9 cellular contexts compared by ENCODE assay signal in the genomic region with DNA sequence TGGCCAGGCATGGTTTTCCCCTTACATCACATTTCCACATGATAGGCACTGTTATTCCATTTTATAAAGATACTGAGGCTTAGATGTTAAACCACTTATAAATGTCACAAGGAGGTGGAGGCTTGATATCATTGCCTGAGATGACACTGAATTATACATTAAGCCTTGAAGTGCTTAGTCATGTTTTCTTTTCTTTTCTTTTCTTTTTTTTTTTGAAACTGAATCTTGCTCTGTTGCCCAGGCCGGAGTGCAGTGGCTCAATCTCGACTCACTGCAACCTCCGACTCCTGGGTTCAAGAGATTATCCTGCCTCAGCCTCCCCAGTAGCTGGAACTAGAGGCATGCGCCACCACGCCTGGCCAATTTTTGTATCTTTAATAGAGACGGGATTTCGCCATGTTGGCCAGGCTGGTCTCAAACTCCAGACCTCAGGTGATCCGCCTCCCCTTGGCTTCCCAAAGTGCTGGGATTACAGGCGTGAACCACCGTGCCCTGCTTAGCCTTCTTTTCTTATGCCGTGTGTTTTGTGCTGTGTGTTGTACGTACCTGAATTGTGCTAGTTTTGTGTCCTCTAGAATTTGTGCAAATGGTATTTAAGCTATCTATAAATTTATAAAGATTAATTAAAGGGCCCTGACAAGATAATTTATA. TPM values are rescaled to one million over a fixed set of nuclear protein-coding genes. Genes with fewer than 3 reads are reported as not detected.
DNase-seq lines count a peak whose midpoint lies in the region; ATAC-seq lines count a peak whose summit lies in the region.
"Had no signal": no experiment of that assay in that cellular context is flagged by ENCODE, and none has a peak within 500 bp of the region (broad histone marks: within the 10 kb centered on the region; RNA-seq: fewer than 3 reads in every experiment).

No MANE protein-coding gene starts in this region.

- H3K9me3 Mint-ChIP-seq in activated CD4-positive, alpha-beta T cell treated with anti-CD3 and anti-CD28 coated beads, Interleukin-2, amount 10 ng/mL, durations not matched to agents 24 days and 14 days: no peaks in the 10 kb centered on the region
- H3K9me3 Mint-ChIP-seq in activated T-helper 2 cell treated with anti-CD3 and anti-CD28 coated beads, Interferon-gamma antibody, Interleukin-2, Interleukin-4, amounts not matched to agents 10 μg/mL and 5 μg/mL and 100 μg/mL, durations not matched to agents 14 hours and 24 hours and 36 hours: no peaks in the 10 kb centered on the region

- H3K27ac Mint-ChIP-seq in activated CD4-positive, alpha-beta T cell treated with anti-CD3 and anti-CD28 coated beads, Interleukin-2, amount 10 ng/mL, durations not matched to agents 24 days and 14 days: peak overlapping the region; percentile 100
- peak overlapping the region; percentile 100 for H3K27ac Mint-ChIP-seq in activated T-helper 2 cell treated with anti-CD3 and anti-CD28 coated beads, Interferon-gamma antibody, Interleukin-2, Interleukin-4, amounts not matched to agents 10 μg/mL and 5 μg/mL and 100 μg/mL, durations not matched to agents 14 hours and 24 hours and 36 hours

- peaks cover 3% of the 10 kb centered on the region for H3K27me3 Mint-ChIP-seq in activated CD4-positive, alpha-beta T cell treated with anti-CD3 and anti-CD28 coated beads, Interleukin-2, amount 10 ng/mL, durations not matched to agents 24 days and 14 days
- H3K27me3 Mint-ChIP-seq in activated T-helper 2 cell treated with anti-CD3 and anti-CD28 coated beads, Interferon-gamma antibody, Interleukin-2, Interleukin-4, amounts not matched to agents 10 μg/mL and 5 μg/mL and 100 μg/mL, durations not matched to agents 14 hours and 24 hours and 36 hours (ENCODE audit: low read depth): no peaks in the 10 kb centered on the region

- H3K27me3 ChIP-seq in stomach smooth muscle (ENCODE audit: control insufficient read depth in 1 of 2, insufficient read depth in 2 of 2, low read length in 2 of 2): no peaks in the 10 kb centered on the region

- H3K9me3 ChIP-seq in iPS-18c (ENCODE audit: control insufficient read depth, insufficient read depth, low read length) (no peaks in the 10 kb centered on the region), stomach smooth muscle (ENCODE audit: control insufficient read depth in 2 of 2, low read length in 2 of 2) (no peaks in the 10 kb centered on the region)

- H3K4me3 Mint-ChIP-seq in activated CD4-positive, alpha-beta T cell treated with anti-CD3 and anti-CD28 coated beads, Interleukin-2, amount 10 ng/mL, durations not matched to agents 24 days and 14 days: peak overlapping the region; percentile 100
- peak overlapping the region; percentile 98 for H3K4me3 Mint-ChIP-seq in activated T-helper 2 cell treated with anti-CD3 and anti-CD28 coated beads, Interferon-gamma antibody, Interleukin-2, Interleukin-4, amounts not matched to agents 10 μg/mL and 5 μg/mL and 100 μg/mL, durations not matched to agents 14 hours and 24 hours and 36 hours (ENCODE audit: low read depth)

- peak overlapping the region in 1 of 2 donors; percentile 90 for H3K9ac ChIP-seq in stomach smooth muscle (ENCODE audit: low read length in 2 of 2)

- peaks cover 0 to 6% of the 10 kb centered on the region in 2 donors for H3K36me3 ChIP-seq in stomach smooth muscle (ENCODE audit: control insufficient read depth in 2 of 2, insufficient read depth in 2 of 2, low read length in 2 of 2)

- no peak overlapping the region for H3K27ac ChIP-seq in stomach smooth muscle (ENCODE audit: low read length)

- H3K36me3 Mint-ChIP-seq in activated CD4-positive, alpha-beta T cell treated with anti-CD3 and anti-CD28 coated beads, Interleukin-2, amount 10 ng/mL, durations not matched to agents 24 days and 14 days (ENCODE audit: low read depth): peaks cover 37% of the 10 kb centered on the region
- peaks cover 36% of the 10 kb centered on the region for H3K36me3 Mint-ChIP-seq in activated T-helper 2 cell treated with anti-CD3 and anti-CD28 coated beads, Interferon-gamma antibody, Interleukin-2, Interleukin-4, amounts not matched to agents 10 μg/mL and 5 μg/mL and 100 μg/mL, durations not matched to agents 14 hours and 24 hours and 36 hours (ENCODE audit: low read depth)

- H3K4me1 ChIP-seq in stomach smooth muscle (ENCODE audit: control insufficient read depth, insufficient read depth, low read length): peaks cover 16% of the 10 kb centered on the region

- ATAC-seq in GM19395 (IDR thresholded peaks at IDR 0.05; ENCODE audit: unreplicated experiment): no peak

- DNase-seq in activated CD4-positive, alpha-beta T cell treated with anti-CD3 and anti-CD28 coated beads, Interleukin-2, amount 10 ng/mL, durations not matched to agents 24 days and 14 days: no peak
- DNase-seq in activated CD4-positive, alpha-beta T cell treated with anti-CD3 and anti-CD28 coated beads, Interleukin-2, amount 50 U/mL, for 4 hours: no peak
- DNase-seq in activated T-helper 2 cell treated with anti-CD3 and anti-CD28 coated beads, Interferon-gamma antibody, Interleukin-2, Interleukin-4, amounts not matched to agents 10 μg/mL and 5 μg/mL and 100 μg/mL, durations not matched to agents 14 hours and 24 hours and 36 hours (ENCODE audit: low spot score): no peak
- DNase-seq in ecto neural progenitor cell (ENCODE audit: low spot score): no peak
- no peak for DNase-seq in NCI-H2227 treated with DMSO at 0.1 percent for 48 hours (lab: John Stamatoyannopoulos, UW)
- DNase-seq: T1000 had no signal

- H3K4me3 ChIP-seq in iPS-18c (ENCODE audit: insufficient read depth, low read depth, low read length) (peak overlapping the region; percentile 61), stomach smooth muscle (ENCODE audit: low read length in 2 of 2) (peak overlapping the region; percentile 88 to 98)

- intact Hi-C loops in activated CD4-positive, alpha-beta T cell treated with anti-CD3 and anti-CD28 coated beads, Interleukin-2, amount 10 ng/mL, durations not matched to agents 24 days and 14 days (cut with micrococcal nuclease): loop anchor here (1.0 to 5.0 kb wide), 3 partner anchors 49 to 185 kb away; a partner anchor contains a TSS
- intact Hi-C loops in activated T-helper 2 cell treated with anti-CD3 and anti-CD28 coated beads, Interferon-gamma antibody, Interleukin-2, Interleukin-4, amounts not matched to agents 10 μg/mL and 5 μg/mL and 100 μg/mL, durations not matched to agents 14 hours and 24 hours and 36 hours (cut with micrococcal nuclease): no loop called here

- peaks cover 29% of the 10 kb centered on the region for H3K4me1 Mint-ChIP-seq in activated CD4-positive, alpha-beta T cell treated with anti-CD3 and anti-CD28 coated beads, Interleukin-2, amount 10 ng/mL, durations not matched to agents 24 days and 14 days
- H3K4me1 Mint-ChIP-seq in activated T-helper 2 cell treated with anti-CD3 and anti-CD28 coated beads, Interferon-gamma antibody, Interleukin-2, Interleukin-4, amounts not matched to agents 10 μg/mL and 5 μg/mL and 100 μg/mL, durations not matched to agents 14 hours and 24 hours and 36 hours (ENCODE audit: low read depth): peaks cover 23% of the 10 kb centered on the region

RNA-seq across cellular contexts. Expression of a gene that starts 1.2 kb away (rescaled TPM):
- total RNA-seq in activated CD4-positive, alpha-beta T cell treated with anti-CD3 and anti-CD28 coated beads, Interleukin-2, amount 10 ng/mL, durations not matched to agents 24 days and 14 days: 106 and 108 TPM in 2 replicates
- total RNA-seq in activated T-helper 2 cell treated with anti-CD3 and anti-CD28 coated beads, Interferon-gamma antibody, Interleukin-2, Interleukin-4, amounts not matched to agents 10 μg/mL and 5 μg/mL and 100 μg/mL, durations not matched to agents 14 hours and 24 hours and 36 hours: 77.1 and 88.4 TPM in 2 replicates

RNA-seq across cellular contexts. Expression of a gene that starts 10.5 kb away (rescaled TPM):
- total RNA-seq in activated CD4-positive, alpha-beta T cell treated with anti-CD3 and anti-CD28 coated beads, Interleukin-2, amount 10 ng/mL, durations not matched to agents 24 days and 14 days: 86.3 and 93.3 TPM in 2 replicates
- 92.5 and 101 TPM in 2 replicates for total RNA-seq in activated T-helper 2 cell treated with anti-CD3 and anti-CD28 coated beads, Interferon-gamma antibody, Interleukin-2, Interleukin-4, amounts not matched to agents 10 μg/mL and 5 μg/mL and 100 μg/mL, durations not matched to agents 14 hours and 24 hours and 36 hours

RNA-seq across cellular contexts. Expression of a gene that starts 47.6 kb away (rescaled TPM):
- total RNA-seq in activated CD4-positive, alpha-beta T cell treated with anti-CD3 and anti-CD28 coated beads, Interleukin-2, amount 10 ng/mL, durations not matched to agents 24 days and 14 days: 32.2 and 34.5 TPM in 2 replicates
- total RNA-seq in activated T-helper 2 cell treated with anti-CD3 and anti-CD28 coated beads, Interferon-gamma antibody, Interleukin-2, Interleukin-4, amounts not matched to agents 10 μg/mL and 5 μg/mL and 100 μg/mL, durations not matched to agents 14 hours and 24 hours and 36 hours: 30.7 and 35.2 TPM in 2 replicates

RNA-seq across cellular contexts. Expression of a gene that starts 49.4 kb away (rescaled TPM):
- 64.3 and 70.0 TPM in 2 replicates for total RNA-seq in activated CD4-positive, alpha-beta T cell treated with anti-CD3 and anti-CD28 coated beads, Interleukin-2, amount 10 ng/mL, durations not matched to agents 24 days and 14 days
- 70.2 and 75.2 TPM in 2 replicates for total RNA-seq in activated T-helper 2 cell treated with anti-CD3 and anti-CD28 coated beads, Interferon-gamma antibody, Interleukin-2, Interleukin-4, amounts not matched to agents 10 μg/mL and 5 μg/mL and 100 μg/mL, durations not matched to agents 14 hours and 24 hours and 36 hours

RNA-seq across cellular contexts. Expression of a gene that starts 55.2 kb away (rescaled TPM):
- 0.16 TPM in 1 of 2 replicates, not detected in the other for total RNA-seq in activated CD4-positive, alpha-beta T cell treated with anti-CD3 and anti-CD28 coated beads, Interleukin-2, amount 10 ng/mL, durations not matched to agents 24 days and 14 days
- 0.16 TPM in 1 of 2 replicates, not detected in the other for total RNA-seq in activated T-helper 2 cell treated with anti-CD3 and anti-CD28 coated beads, Interferon-gamma antibody, Interleukin-2, Interleukin-4, amounts not matched to agents 10 μg/mL and 5 μg/mL and 100 μg/mL, durations not matched to agents 14 hours and 24 hours and 36 hours
